Comparison of ENCODE assay signal across 1 cellular context in genomic region chr17:58184986-58185761, GRCh38.
TF ChIP-seq lines count a peak whose summit lies in the region.

No MANE protein-coding gene starts in this region.

TF ChIP-seq in H1, 55 proteins besides CTCF, POLR2A, EP300 and RAD21:
- TF ChIP-seq JUND (IDR thresholded peaks at IDR 0.05; ENCODE audit: low read length) (no peak), EGR1 (IDR thresholded peaks at IDR 0.05; ENCODE audit: borderline replicate concordance, low read depth, low read length) (no peak), POU5F1 (IDR thresholded peaks at IDR 0.05; ENCODE audit: low read depth, low read length) (no peak), BACH1 (IDR thresholded peaks at IDR 0.05; ENCODE audit: low read length) (no peak), ASH2L (IDR thresholded peaks at IDR 0.05; ENCODE audit: low read length) (no peak), SIRT6 (IDR thresholded peaks at IDR 0.05; ENCODE audit: low read length) (no peak), USF2 (IDR thresholded peaks at IDR 0.05; ENCODE audit: low read length) (no peak), SP2 (IDR thresholded peaks at IDR 0.05; ENCODE audit: low read length) (no peak), ATF2 (IDR thresholded peaks at IDR 0.05; ENCODE audit: low read length) (no peak), NANOG (IDR thresholded peaks at IDR 0.05; ENCODE audit: insufficient read depth, low read depth, low read length, poor library complexity, severe bottlenecking) (no peak), BCL11A (IDR thresholded peaks at IDR 0.05; ENCODE audit: low read depth in 2 of 2, low read length in 2 of 2) (no peak), RFX5 (IDR thresholded peaks at IDR 0.05; ENCODE audit: borderline replicate concordance, low read depth, low read length) (no peak), CTBP2 (IDR thresholded peaks at IDR 0.05; ENCODE audit: borderline replicate concordance, insufficient read depth, insufficient read length, low read length) (no peak), SP4 (IDR thresholded peaks at IDR 0.05; ENCODE audit: low read length) (no peak), PHF8 (conservative IDR thresholded peaks at IDR 0.05; ENCODE audit: low read depth, low read length) (no peak), CHD1 (IDR thresholded peaks at IDR 0.05; ENCODE audit: low read depth, low read length) (no peak)
